Comparison of ENCODE assay signal across 17 cellular contexts in genomic region chr9:84761137-84761808, GRCh38.
DNase-seq lines count a peak whose midpoint lies in the region; ATAC-seq lines count a peak whose summit lies in the region.
"Had no signal": no experiment of that assay in that cellular context is flagged by ENCODE, and none has a peak within 500 bp of the region (broad histone marks: within the 10 kb centered on the region; RNA-seq: fewer than 3 reads in every experiment).

No MANE protein-coding gene starts in this region.

- DNase-seq in EH (ENCODE audit: low read depth) (peak; percentile 73), T-helper 17 cell (no peak), NCI-H1092 treated with DMSO at 0.1 percent for 48 hours (lab: John Stamatoyannopoulos, UW) (no peak), NCI-H146 treated with DMSO at 0.1 percent for 48 hours (lab: John Stamatoyannopoulos, UW; ENCODE audit: unreplicated experiment) (no peak), DMS79 (lab: John Stamatoyannopoulos, UW) (no peak)
- DNase-seq: activated CD8-positive, alpha-beta memory T cell treated with anti-CD3 and anti-CD28 coated beads, Interleukin-2, amount 50 U/mL, for 48 hours; DMS53; head of caudate nucleus; kidney; NCI-H1694 treated with DMSO at 0.1 percent for 48 hours; NCI-H774; SHP77; stimulated activated CD4-positive, alpha-beta T cell treated with anti-CD3 and anti-CD28 coated beads, Interleukin-4, amount 100 ng/mL, for 24 hours; stimulated activated naive CD4-positive, alpha-beta T cell treated with Interleukin-2 at 50 U/mL for 16 hours had no signal

- no peaks in the 10 kb centered on the region for H3K36me3 Mint-ChIP-seq in T-helper 17 cell (ENCODE audit: low read depth)

- no peak overlapping the region for H3K27ac Mint-ChIP-seq in T-helper 17 cell

- ATAC-seq in GM19043 (IDR thresholded peaks at IDR 0.05; ENCODE audit: low read depth, unreplicated experiment): peak; percentile 46
- peak; percentile 67 for ATAC-seq in HG02981 (IDR thresholded peaks at IDR 0.05; ENCODE audit: unreplicated experiment)
- peak; percentile 38 for ATAC-seq in T-helper 17 cell
- no peak for ATAC-seq in GM19035 (IDR thresholded peaks at IDR 0.05; ENCODE audit: unreplicated experiment)

- no peaks in the 10 kb centered on the region for H3K27me3 Mint-ChIP-seq in T-helper 17 cell

- peaks cover 16% of the 10 kb centered on the region for H3K4me1 Mint-ChIP-seq in T-helper 17 cell

- no peaks in the 10 kb centered on the region for H3K9me3 ChIP-seq in T-helper 17 cell (ENCODE audit: control insufficient read depth, low read length, poor library complexity, severe bottlenecking)

- no peak overlapping the region for H3K4me3 Mint-ChIP-seq in T-helper 17 cell
